Comparison of ENCODE assay signal across 11 cellular contexts in genomic region chr5:168877132-168877895, GRCh38.
DNase-seq lines count a peak whose midpoint lies in the region; ATAC-seq, FAIRE-seq and TF ChIP-seq lines count a peak whose summit lies in the region.
"Had no signal": no experiment of that assay in that cellular context is flagged by ENCODE, and none has a peak within 500 bp of the region (broad histone marks: within the 10 kb centered on the region; RNA-seq: fewer than 3 reads in every experiment).

No MANE protein-coding gene starts in this region.

- H3K9me2 ChIP-seq in PC-3 (replicated peaks; ENCODE audit: low read length): no peaks in the 10 kb centered on the region
- H3K9me2 ChIP-seq in Karpas-422 (replicated peaks; ENCODE audit: insufficient read depth, low read length): no peaks in the 10 kb centered on the region

- H4K20me1 ChIP-seq in BLaER1 treated with 17β-estradiol and CSF1 and Interleukin-3, amounts not matched to agents 10 nM and 100 nM: 0 out of 22 replicates have a peak, but pooled peaks cover 0 to 6% (median 0%) of the 10 kb centered on the region in 11 experiments
- H4K20me1 ChIP-seq in PC-3 (ENCODE audit: low read length) (no peaks in the 10 kb centered on the region), Karpas-422 (ENCODE audit: insufficient read depth, low read depth, low read length) (no peaks in the 10 kb centered on the region)

- no peaks in the 10 kb centered on the region for H3K36me3 ChIP-seq in BLaER1 treated with 17β-estradiol and CSF1 and Interleukin-3, amounts not matched to agents 10 nM and 100 nM
- no peaks in the 10 kb centered on the region for H3K36me3 ChIP-seq in HEK293 (ENCODE audit: control insufficient read depth in 2 of 2, insufficient read depth in 1 of 2, low read length in 2 of 2)
- H3K36me3 ChIP-seq in PC-3 (ENCODE audit: low read depth, low read length): no peaks in the 10 kb centered on the region
- no peaks in the 10 kb centered on the region for H3K36me3 ChIP-seq in small intestine (ENCODE audit: control insufficient read depth in 2 of 2, insufficient read depth in 2 of 2, low read length in 2 of 2)
- H3K36me3 ChIP-seq in Karpas-422 (ENCODE audit: insufficient read depth, low read length): no peaks in the 10 kb centered on the region

- H2AFZ ChIP-seq in PC-3 (ENCODE audit: low read length) (no peak overlapping the region), Karpas-422 (ENCODE audit: low read length) (no peak overlapping the region)

- intact Hi-C loops in PC-3 (cut with micrococcal nuclease): no loop called here

- peak overlapping the region in 2 of 11 experiments; percentile 1 to 12; a peak in 1 of 22 replicates for H3K9ac ChIP-seq in BLaER1 treated with 17β-estradiol and CSF1 and Interleukin-3, amounts not matched to agents 10 nM and 100 nM
- H3K9ac ChIP-seq in PC-3 (ENCODE audit: low read length) (no peak overlapping the region), Karpas-422 (ENCODE audit: low read length) (no peak overlapping the region)

- peaks cover 36 to 66% (median 57%) of the 10 kb centered on the region in 10 experiments for H3K4me1 ChIP-seq in BLaER1 treated with 17β-estradiol and CSF1 and Interleukin-3, amounts not matched to agents 10 nM and 100 nM
- H3K4me1 ChIP-seq in HEK293 (ENCODE audit: control insufficient read depth, insufficient read depth, low read length) (peaks cover 20% of the 10 kb centered on the region), PC-3 (ENCODE audit: insufficient read depth, low read length) (no peaks in the 10 kb centered on the region), small intestine (ENCODE audit: control insufficient read depth in 2 of 2, insufficient read depth in 1 of 2, low read depth in 1 of 2, low read length in 1 of 2) (no peaks in the 10 kb centered on the region), Karpas-422 (ENCODE audit: low read length) (peaks cover 39% of the 10 kb centered on the region)

- H3K9me3 ChIP-seq in BLaER1 treated with 17β-estradiol and CSF1 and Interleukin-3, amounts not matched to agents 10 nM and 100 nM (replicated peaks in 1 of 11): no peaks in the 10 kb centered on the region
- H3K9me3 ChIP-seq in HEK293 (ENCODE audit: control insufficient read depth, insufficient read depth, low read depth, low read length) (no peaks in the 10 kb centered on the region), PC-3 (ENCODE audit: low read length) (no peaks in the 10 kb centered on the region), small intestine (ENCODE audit: control insufficient read depth, low read depth) (no peaks in the 10 kb centered on the region), Karpas-422 (ENCODE audit: low read length) (no peaks in the 10 kb centered on the region)

- no peak for DNase-seq in PC-3
- DNase-seq in left lobe of liver (ENCODE audit: low spot score): peak; percentile 61
- DNase-seq in small intestine: no peak
- no peak for DNase-seq in Karpas-422
- no peak for DNase-seq in KBM-7
- DNase-seq: amygdala, midbrain had no signal

- in situ Hi-C loops in KBM-7 (cut with MboI; ENCODE audit: low pct_unique_long_range_greater_than_20kb, low sequenced_read_pairs): no loop called here

- 0 out of 22 replicates have a peak, but pooled peaks cover 0 to 5% (median 0%) of the 10 kb centered on the region in 11 experiments for H3K27me3 ChIP-seq in BLaER1 treated with 17β-estradiol and CSF1 and Interleukin-3, amounts not matched to agents 10 nM and 100 nM
- H3K27me3 ChIP-seq in PC-3 (ENCODE audit: low read length) (peaks cover 83% of the 10 kb centered on the region), small intestine (ENCODE audit: control insufficient read depth in 2 of 2, insufficient read depth in 2 of 2, low read length in 2 of 2) (no peaks in the 10 kb centered on the region), Karpas-422 (ENCODE audit: low read length) (no peaks in the 10 kb centered on the region)

- H3K4me2 ChIP-seq in BLaER1 treated with 17β-estradiol and CSF1 and Interleukin-3, amounts not matched to agents 10 nM and 100 nM: peak overlapping the region in 10 of 11 experiments; percentile 60 to 92 (median 73); a peak in 21 of 22 replicates
- H3K4me2 ChIP-seq in PC-3 (ENCODE audit: low read length) (no peak overlapping the region), Karpas-422 (ENCODE audit: low read depth, low read length, poor library complexity, severe bottlenecking) (no peak overlapping the region)

- no peak for TF ChIP-seq CTCF in HEK293 (tag by site-specific recombination; IDR thresholded peaks at IDR 0.05)
- TF ChIP-seq CTCF in PC-3 (conservative IDR thresholded peaks at IDR 0.05; ENCODE audit: low read depth, low read length): no peak

- H3K27ac ChIP-seq in BLaER1 treated with 17β-estradiol and CSF1 and Interleukin-3, amounts not matched to agents 10 nM and 100 nM: 0 out of 22 replicates have a peak overlapping the region, but pooled peaks of 1 of the 11 experiments have one; percentile 7
- H3K27ac ChIP-seq in HEK293 (ENCODE audit: extremely low read depth, low read depth, low read length) (no peak overlapping the region), PC-3 (ENCODE audit: low read length) (no peak overlapping the region), small intestine (ENCODE audit: low read depth in 1 of 2, low read length in 1 of 2) (no peak overlapping the region), Karpas-422 (ENCODE audit: low read length) (no peak overlapping the region)

- POLR2A ChIA-PET in HEK293 (lab: Yijun Ruan, JAX) (no interaction called here), PC-3 (lab: Charles Lee; ENCODE audit: unreplicated experiment) (no interaction called here)

- BruUV-seq in PC-3 (replicated peaks; lab: Mats Ljungman, UMichigan): no TSS peak

- no peak overlapping the region for H3K4me3 ChIP-seq in BLaER1 treated with 17β-estradiol and CSF1 and Interleukin-3, amounts not matched to agents 10 nM and 100 nM
- H3K4me3 ChIP-seq in HEK293 (ENCODE audit: low read depth, low read length) (no peak overlapping the region), PC-3 (ENCODE audit: low read length) (no peak overlapping the region), small intestine (ENCODE audit: low read depth in 1 of 2, low read length in 2 of 2) (no peak overlapping the region), Karpas-422 (ENCODE audit: low read length) (no peak overlapping the region)

- CTCF ChIA-PET in HEK293 (lab: Yijun Ruan, JAX) (interaction anchor here (0.6 kb wide), 2 partner anchors 8 to 1657 kb away, joined by 3 to 5 read pairs; no protein-coding TSS in a partner anchor), PC-3 (lab: Charles Lee) (no interaction called here)

- ATAC-seq in PC-3 (0 out of 2 replicates have a peak, but pooled peaks have one; percentile 21), left lobe of liver (peak; percentile 89), HG02870 (IDR thresholded peaks at IDR 0.05; ENCODE audit: unreplicated experiment) (no peak)

- FAIRE-seq in small intestine (lab: Jason Lieb, UNC): no peak
- FAIRE-seq: islet of Langerhans had no signal

- H3F3A ChIP-seq in PC-3 (ENCODE audit: low read length, unreplicated experiment): no peaks in the 10 kb centered on the region

- 10 to 34% (median 17%) methylated on average over 11 of the region's 11 CpGs for WGBS in small intestine, 3 donors

- H3K79me2 ChIP-seq in PC-3 (ENCODE audit: low read length): no peaks in the 10 kb centered on the region
- H3K79me2 ChIP-seq in Karpas-422 (ENCODE audit: low read length): no peaks in the 10 kb centered on the region

TF ChIP-seq in HEK293, 187 proteins besides CTCF, POLR2A, EP300 and RAD21:
- TF ChIP-seq ZNF211 (tag by site-specific recombination; IDR thresholded peaks at IDR 0.05; ENCODE audit: low read depth) (no peak), ZNF580 (tag by site-specific recombination; IDR thresholded peaks at IDR 0.05) (peak; percentile 66; the same call in 1 of the 2 replicates), KLF1 (tag by site-specific recombination; IDR thresholded peaks at IDR 0.05) (peak; percentile 34; the same call in 1 of the 2 replicates), MZF1 (tag by site-specific recombination; IDR thresholded peaks at IDR 0.05; ENCODE audit: borderline replicate concordance) (no peak), ZNF623 (tag by site-specific recombination; IDR thresholded peaks at IDR 0.05) (peak; percentile 97)

Comparison
In these comparisons a context has a peak if more than half of its experiments do, and no peak if none do; other contexts are left out.
1. H3K4me2 ChIP-seq: peak in BLaER1 treated with 17β-estradiol and CSF1 and Interleukin-3, amounts not matched to agents 10 nM and 100 nM (10 of 11); none in PC-3 (single experiment) and Karpas-422 (single experiment).